Comparison of ENCODE assay signal across 1 cellular context in the genomic region with DNA sequence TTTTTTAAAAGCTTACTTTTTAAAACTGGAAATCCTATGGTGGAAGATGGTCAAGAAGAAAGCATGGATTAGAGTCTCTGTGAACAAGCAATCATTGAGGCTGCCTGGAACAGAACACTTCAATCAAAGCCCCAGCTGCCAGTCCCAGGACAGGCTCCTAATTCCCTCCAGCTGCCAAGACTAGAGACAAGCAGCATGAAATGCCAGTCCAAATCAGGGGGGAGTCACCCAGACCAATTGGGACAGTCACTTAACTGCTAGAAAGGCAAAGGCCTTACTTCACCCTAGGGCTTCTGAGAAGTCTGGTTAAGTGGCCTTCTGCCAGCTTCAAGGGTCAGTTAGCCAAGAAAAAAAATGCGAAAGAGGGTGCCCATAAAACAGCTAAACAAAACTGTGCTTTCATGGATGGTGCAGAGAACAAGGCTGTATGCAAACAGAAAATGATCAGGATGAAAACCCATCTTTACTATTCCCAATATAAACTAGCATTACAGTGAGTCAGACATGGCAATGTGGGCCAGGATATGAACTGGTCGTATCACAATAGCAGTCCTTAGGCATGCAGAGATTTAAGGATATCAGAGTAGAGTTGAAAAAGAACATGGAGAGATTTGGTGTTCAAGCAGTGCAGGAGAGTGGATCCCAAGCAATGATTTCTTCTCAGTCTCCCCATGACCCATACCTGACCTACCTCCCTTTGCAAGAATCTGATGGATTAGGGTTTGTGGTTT.
TF ChIP-seq lines count a peak whose summit lies in the region.

No MANE protein-coding gene starts in this region.

TF ChIP-seq in IMR-90, 13 proteins besides CTCF, POLR2A, EP300 and RAD21 (continued from another document):
- TF ChIP-seq MXI1 (IDR thresholded peaks at IDR 0.05; ENCODE audit: borderline replicate concordance, low read depth, low read length) (no peak), MAZ (IDR thresholded peaks at IDR 0.05; ENCODE audit: borderline replicate concordance, low read depth, low read length) (no peak), RCOR1 (IDR thresholded peaks at IDR 0.05; ENCODE audit: insufficient replicate concordance, low read length) (no peak), BHLHE40 (IDR thresholded peaks at IDR 0.05; ENCODE audit: low read depth, low read length) (no peak)
- TF ChIP-seq, protein P1, sequence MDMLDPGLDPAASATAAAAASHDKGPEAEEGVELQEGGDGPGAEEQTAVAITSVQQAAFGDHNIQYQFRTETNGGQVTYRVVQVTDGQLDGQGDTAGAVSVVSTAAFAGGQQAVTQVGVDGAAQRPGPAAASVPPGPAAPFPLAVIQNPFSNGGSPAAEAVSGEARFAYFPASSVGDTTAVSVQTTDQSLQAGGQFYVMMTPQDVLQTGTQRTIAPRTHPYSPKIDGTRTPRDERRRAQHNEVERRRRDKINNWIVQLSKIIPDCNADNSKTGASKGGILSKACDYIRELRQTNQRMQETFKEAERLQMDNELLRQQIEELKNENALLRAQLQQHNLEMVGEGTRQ (IDR thresholded peaks at IDR 0.05; ENCODE audit: low read depth, low read length): no peak
- TF ChIP-seq, protein P2, sequence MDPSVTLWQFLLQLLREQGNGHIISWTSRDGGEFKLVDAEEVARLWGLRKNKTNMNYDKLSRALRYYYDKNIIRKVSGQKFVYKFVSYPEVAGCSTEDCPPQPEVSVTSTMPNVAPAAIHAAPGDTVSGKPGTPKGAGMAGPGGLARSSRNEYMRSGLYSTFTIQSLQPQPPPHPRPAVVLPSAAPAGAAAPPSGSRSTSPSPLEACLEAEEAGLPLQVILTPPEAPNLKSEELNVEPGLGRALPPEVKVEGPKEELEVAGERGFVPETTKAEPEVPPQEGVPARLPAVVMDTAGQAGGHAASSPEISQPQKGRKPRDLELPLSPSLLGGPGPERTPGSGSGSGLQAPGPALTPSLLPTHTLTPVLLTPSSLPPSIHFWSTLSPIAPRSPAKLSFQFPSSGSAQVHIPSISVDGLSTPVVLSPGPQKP (IDR thresholded peaks at IDR 0.05; ENCODE audit: borderline replicate concordance, low read depth, low read length): no peak
TF ChIP-seq in IMR-90: peak in this region for 0.
